18 cellular contexts compared by ENCODE assay signal in the genomic region with DNA sequence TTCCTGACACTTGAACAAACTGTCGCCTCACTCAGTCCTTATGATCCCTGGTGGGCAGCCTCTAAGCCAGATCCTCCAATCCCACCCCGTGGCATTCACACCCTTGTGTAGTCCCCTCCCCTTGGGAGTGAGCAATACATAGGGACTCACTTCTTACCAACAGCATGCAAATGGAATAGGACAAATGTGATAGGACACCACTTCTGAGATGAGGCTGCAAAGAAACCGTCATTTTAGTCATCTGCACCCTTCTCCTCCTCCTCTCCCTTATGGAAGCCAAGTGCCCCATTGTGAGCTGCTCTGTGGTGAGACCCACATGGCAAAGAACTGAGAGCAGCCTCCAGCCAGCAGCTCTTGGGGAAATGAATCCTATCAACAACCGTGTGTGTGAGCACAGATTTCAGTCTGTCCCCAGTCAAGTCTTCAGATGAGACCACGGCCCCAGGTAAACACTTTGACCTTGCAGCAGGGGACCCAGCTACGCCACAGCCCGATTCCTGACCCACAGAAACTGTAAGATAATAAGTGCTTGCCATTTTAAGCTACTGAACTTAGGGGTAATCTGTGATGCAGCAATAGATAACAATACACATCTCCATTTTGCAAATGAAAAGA. TPM values are rescaled to one million over a fixed set of nuclear protein-coding genes. Genes with fewer than 3 reads are reported as not detected.
A peak's percentile ranks its signal among the peaks of the same experiment; 100 is the strongest.
DNase-seq lines count a peak whose midpoint lies in the region; ATAC-seq and TF ChIP-seq lines count a peak whose summit lies in the region.
"Had no signal": no experiment of that assay in that cellular context is flagged by ENCODE, and none has a peak within 500 bp of the region (broad histone marks: within the 10 kb centered on the region; RNA-seq: fewer than 3 reads in every experiment).

No MANE protein-coding gene starts in this region.

- ATAC-seq in foreskin keratinocyte (peak; percentile 26), GM18505 (IDR thresholded peaks at IDR 0.05; ENCODE audit: unreplicated experiment) (no peak)
- ATAC-seq: PC-3; stimulated activated naive CD8-positive, alpha-beta T cell treated with anti-CD3 and anti-CD28 coated beads, Interleukin-15, amount 100 ng/mL, for 72 hours had no signal

- H3K36me3 ChIP-seq in tibial nerve = no peaks in the 10 kb centered on the region
- H3K36me3 ChIP-seq: cardiac muscle cell, neutrophil had no signal

- intact Hi-C loops in posterior vena cava (cut with DNase I) = no loop called here

- H3K27me3 ChIP-seq in foreskin keratinocyte (no peaks in the 10 kb centered on the region), tibial nerve (no peaks in the 10 kb centered on the region)
- H3K27me3 ChIP-seq: cardiac muscle cell had no signal

- peaks cover 0 to 7% (median 0%) of the 10 kb centered on the region in 4 donors for H3K9me3 ChIP-seq in tibial nerve
- H3K9me3 ChIP-seq: neutrophil had no signal

- no peak for TF ChIP-seq CTCF in foreskin keratinocyte (conservative IDR thresholded peaks at IDR 0.05)
- no peak for TF ChIP-seq CTCF in tibial nerve (IDR thresholded peaks at IDR 0.05)

- H3K27ac ChIP-seq in foreskin keratinocyte (peak overlapping the region; percentile 25), tibial nerve (peak overlapping the region; percentile 63 to 89 (median 76))
- H3K27ac ChIP-seq: C4-2B, cardiac muscle cell, neutrophil had no signal

- peak; percentile 39 for DNase-seq in NCI-H1092 treated with DMSO at 0.1 percent for 48 hours (lab: John Stamatoyannopoulos, UW)
- DNase-seq in NCI-H1092 (lab: John Stamatoyannopoulos, UW) = no peak
- DNase-seq in foreskin keratinocyte = no peak
- peak; percentile 50 for DNase-seq in posterior vena cava (ENCODE audit: low spot score)
- DNase-seq in tibial nerve (ENCODE audit: low spot score in 2 of 2) = no peak
- DNase-seq in GM03348 (ENCODE audit: low spot score) = no peak
- no peak for DNase-seq in OCI-M2 (lab: John Stamatoyannopoulos, UW; ENCODE audit: unreplicated experiment)
- DNase-seq: activated CD4-positive, alpha-beta T cell treated with anti-CD3 and anti-CD28 coated beads, Interleukin-2, amount 50 U/mL, for 4 hours; activated T-cell treated with anti-CD3 and anti-CD28 coated beads, Interleukin-2, amount 50 U/mL, for 1 hour; NCI-H1694; stimulated activated CD4-positive, alpha-beta T cell treated with anti-CD3 and anti-CD28 coated beads, Interleukin-12 subunit alpha, Interleukin-12 subunit beta, amount 100 ng/mL, for 4 hours; stimulated activated naive CD8-positive, alpha-beta T cell treated with anti-CD3 and anti-CD28 coated beads, Interleukin-15, amount 100 ng/mL, for 72 hours had no signal

- H3K4me1 ChIP-seq in foreskin keratinocyte = peaks cover 12% of the 10 kb centered on the region
- peaks cover 0 to 69% (median 28%) of the 10 kb centered on the region in 4 donors for H3K4me1 ChIP-seq in tibial nerve

- no peak for TF ChIP-seq EP300 in tibial nerve (IDR thresholded peaks at IDR 0.05)

- TF ChIP-seq POLR2A in tibial nerve (IDR thresholded peaks at IDR 0.05) = no peak
- TF ChIP-seq POLR2A in GM18505 (IDR thresholded peaks at IDR 0.05; ENCODE audit: borderline replicate concordance, extremely low read depth, insufficient read depth, insufficient read length) = no peak

- H3K4me3 ChIP-seq in tibial nerve = peak overlapping the region in 1 of 4 donors; percentile 38
- H3K4me3 ChIP-seq: cardiac muscle cell, lung had no signal

- WGBS in tibial nerve, 2 donors = 69 to 75% methylated on average over 7 of the region's 7 CpGs

RNA-seq across cellular contexts. Expression of a gene that starts 46.9 kb away (rescaled TPM):
- 5.9 and 8.9 TPM in 2 replicates for total RNA-seq in foreskin keratinocyte
- polyA plus RNA-seq in foreskin keratinocyte = 1.1 and 1.2 TPM in 2 replicates
- total RNA-seq in posterior vena cava = 10 to 100 TPM; 40.8 to 43.7 TPM
- 10 to 100 TPM; 36.3 to 44.0 (median 38.1) TPM for total RNA-seq in tibial nerve

Comparison
In these comparisons a context has a peak if more than half of its experiments do, and no peak if none do; other contexts are left out.
1. DNase-seq: peak in NCI-H1092 treated with DMSO at 0.1 percent for 48 hours (single experiment) and posterior vena cava (single experiment); none in NCI-H1092 (single experiment), foreskin keratinocyte (0 of 2), tibial nerve (0 of 2), GM03348 (single experiment) and OCI-M2 (single experiment).